ENCODE assay signal across 23 cellular contexts in the genomic region with DNA sequence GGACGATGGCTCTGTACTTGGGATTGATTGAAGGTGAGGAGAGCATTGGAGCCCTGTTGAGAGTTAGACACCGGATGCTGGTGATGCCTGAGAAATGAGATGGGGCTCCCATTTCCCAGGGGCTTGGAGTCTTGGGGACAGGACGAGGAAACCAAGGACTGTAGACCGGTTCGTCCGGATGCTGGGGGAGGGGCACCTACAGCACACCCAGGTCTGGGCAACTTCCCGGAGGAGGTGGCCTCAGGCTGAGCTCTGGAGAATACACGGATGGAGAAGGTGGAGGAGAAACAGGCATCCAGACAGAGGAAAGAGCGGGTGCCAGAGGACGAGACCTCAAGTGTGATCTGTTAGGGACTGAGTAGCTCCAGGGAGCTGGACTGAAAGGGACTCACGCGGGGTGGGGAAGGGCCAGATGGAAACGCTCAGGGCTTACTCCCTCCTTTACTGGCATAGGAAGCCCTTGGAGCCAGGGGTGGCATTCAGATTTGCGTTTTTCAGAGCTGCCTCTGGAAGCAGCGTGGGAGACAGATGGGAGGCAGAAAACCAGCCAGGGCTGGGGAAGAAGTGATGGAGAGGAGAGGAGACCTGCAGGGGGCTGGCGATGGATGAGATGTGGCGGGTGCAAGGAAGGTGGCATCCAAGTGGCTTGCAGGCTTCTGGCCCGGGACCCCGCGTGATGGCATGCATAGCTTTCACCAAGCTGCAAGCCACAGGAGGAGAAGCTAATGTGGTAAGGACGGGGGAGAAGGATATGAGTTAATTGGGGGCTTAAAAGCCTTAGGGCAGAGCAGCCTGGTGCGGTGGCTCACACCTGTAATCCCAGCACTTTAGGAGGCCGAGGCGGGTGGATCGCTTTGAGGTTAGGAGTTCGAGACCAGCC. TPM values are rescaled to one million over a fixed set of nuclear protein-coding genes. Genes with fewer than 3 reads are reported as not detected.
DNase-seq lines count a peak whose midpoint lies in the region; ATAC-seq and TF ChIP-seq lines count a peak whose summit lies in the region.
"Had no signal": no experiment of that assay in that cellular context is flagged by ENCODE, and none has a peak within 500 bp of the region (broad histone marks: within the 10 kb centered on the region; RNA-seq: fewer than 3 reads in every experiment).

No MANE protein-coding gene starts in this region.

- no peak for TF ChIP-seq CTCF in glutamatergic neuron (IDR thresholded peaks at IDR 0.05; ENCODE audit: partially characterized antibody, unreplicated experiment)
- no peak for TF ChIP-seq CTCF in sigmoid colon (IDR thresholded peaks at IDR 0.05)
- no peak for TF ChIP-seq CTCF in psoas muscle (IDR thresholded peaks at IDR 0.05)

- peak overlapping the region; percentile 52 for H3K4me3 Mint-ChIP-seq in glutamatergic neuron (ENCODE audit: unreplicated experiment)
- H3K4me3 Mint-ChIP-seq: activated CD8-positive, alpha-beta T cell treated with anti-CD3 and anti-CD28 coated beads for 36 hours had no signal

- peaks cover 0 to 40% (median 20%) of the 10 kb centered on the region in 4 donors for H3K4me1 ChIP-seq in sigmoid colon
- peaks cover 20% of the 10 kb centered on the region for H3K4me1 ChIP-seq in psoas muscle

- 93 to 94% methylated on average over 26 of the region's 26 CpGs for WGBS in sigmoid colon, 2 donors
- 70 to 77% (median 74%) methylated on average over 26 of the region's 26 CpGs for whole genome bisulfite sequencing in psoas muscle, 3 donors

- peaks cover 12% of the 10 kb centered on the region for H3K27me3 Mint-ChIP-seq in glutamatergic neuron (ENCODE audit: unreplicated experiment)

- H3K27me3 ChIP-seq in sigmoid colon: no peaks in the 10 kb centered on the region
- H3K27me3 ChIP-seq in psoas muscle (ENCODE audit: insufficient read depth in 3 of 3, low read length in 2 of 3): peaks cover 0 to 22% (median 0%) of the 10 kb centered on the region in 3 donors
- H3K27me3 ChIP-seq: upper lobe of left lung had no signal

- H3K27ac ChIP-seq in sigmoid colon (no peak overlapping the region), psoas muscle (no peak overlapping the region)
- H3K27ac ChIP-seq: lower lobe of right lung, upper lobe of left lung had no signal

- H3K36me3 ChIP-seq in sigmoid colon: no peaks in the 10 kb centered on the region
- no peaks in the 10 kb centered on the region for H3K36me3 ChIP-seq in psoas muscle (ENCODE audit: insufficient read depth in 1 of 2, low read depth in 1 of 2)
- H3K36me3 ChIP-seq: lower lobe of right lung, upper lobe of left lung had no signal

- no peaks in the 10 kb centered on the region for H3K9me3 ChIP-seq in sigmoid colon
- no peaks in the 10 kb centered on the region for H3K9me3 ChIP-seq in psoas muscle
- H3K9me3 ChIP-seq: lower lobe of right lung, upper lobe of left lung had no signal

- no peak overlapping the region for H3K27ac Mint-ChIP-seq in glutamatergic neuron (ENCODE audit: unreplicated experiment)
- H3K27ac Mint-ChIP-seq: activated CD8-positive, alpha-beta T cell treated with anti-CD3 and anti-CD28 coated beads for 36 hours had no signal

- no peak overlapping the region for H3K4me3 ChIP-seq in sigmoid colon
- no peak overlapping the region for H3K4me3 ChIP-seq in psoas muscle
- H3K4me3 ChIP-seq: dorsolateral prefrontal cortex, GM12878, lower lobe of right lung, smooth muscle cell, upper lobe of left lung had no signal

- peaks cover 11% of the 10 kb centered on the region for H3K4me1 Mint-ChIP-seq in glutamatergic neuron (ENCODE audit: low read depth, unreplicated experiment)

- DNase-seq in GM03348 (ENCODE audit: low spot score) (peak; percentile 15), NCI-H524 (lab: John Stamatoyannopoulos, UW) (peak; percentile 89 to 95), glutamatergic neuron (no peak), sigmoid colon (peak; percentile 20), psoas muscle (no peak), SIG-M5 treated with dmso at 0.1 percent for 504 hours (lab: John Stamatoyannopoulos, UW; ENCODE audit: unreplicated experiment) (no peak), NCI-H2171 (lab: John Stamatoyannopoulos, UW) (no peak)
- DNase-seq: activated CD4-positive, alpha-beta T cell treated with anti-CD3 and anti-CD28 coated beads for 1 hour; activated CD8-positive, alpha-beta T cell treated with anti-CD3 and anti-CD28 coated beads for 36 hours; activated gamma-delta T cell treated with Interleukin-2 at 50 U/mL for 16 hours; C1 segment of cervical spinal cord; cerebellar nuclear complex; lower lobe of right lung; MV-4-11; NCI-H510A treated with DMSO at 0.1 percent for 48 hours; stimulated activated CD4-positive, alpha-beta T cell treated with anti-CD3 and anti-CD28 coated beads, Interleukin-2, amount 100 ng/mL, for 24 hours; upper lobe of left lung had no signal

- H3K9me3 Mint-ChIP-seq in glutamatergic neuron (ENCODE audit: unreplicated experiment): peaks cover 5% of the 10 kb centered on the region
- H3K9me3 Mint-ChIP-seq: activated CD8-positive, alpha-beta T cell treated with anti-CD3 and anti-CD28 coated beads for 36 hours had no signal

- no peaks in the 10 kb centered on the region for H3K36me3 Mint-ChIP-seq in glutamatergic neuron (ENCODE audit: unreplicated experiment)

- TF ChIP-seq POLR2A in sigmoid colon (IDR thresholded peaks at IDR 0.05): no peak

- ATAC-seq in psoas muscle: no peak
- ATAC-seq: activated CD8-positive, alpha-beta T cell treated with anti-CD3 and anti-CD28 coated beads for 36 hours; GM12878; HCT116; lower lobe of right lung; Right ventricle myocardium inferior had no signal

- intact Hi-C loops in sigmoid colon (cut with DNase I): no loop called here
- intact Hi-C loops in psoas muscle (cut with DNase I): no loop called here

- no peak for TF ChIP-seq EP300 in sigmoid colon (IDR thresholded peaks at IDR 0.05)

RNA-seq across cellular contexts. Expression of gene C1QTNF1, which starts 8.3 kb away (rescaled TPM):
- 0.15 TPM for total RNA-seq in glutamatergic neuron (ENCODE audit: unreplicated experiment)
- total RNA-seq in sigmoid colon: 10 to 100 TPM; 14.8 to 31.4 (median 26.2) TPM
- polyA plus RNA-seq in sigmoid colon: 10 to 100 TPM in 1 of 3 donors, 1 to 10 TPM in 2; 1.4 to 34.6 (median 4.8) TPM
- total RNA-seq in psoas muscle: 10 to 100 TPM; 10.5 to 22.8 (median 16.9) TPM
- polyA plus RNA-seq in psoas muscle: 10 to 100 TPM; 12.2 to 22.6 (median 16.4) TPM
- total RNA-seq: T-helper 2 cell treated with Interferon-gamma antibody and Interleukin-4, amounts not matched to agents 100 ng/mL and 5 ng/mL, for 36 hours had no signal

RNA-seq across cellular contexts. Expression of gene CANT1, which starts 22.7 kb away (rescaled TPM):
- total RNA-seq in glutamatergic neuron (ENCODE audit: unreplicated experiment) (33.3 TPM), sigmoid colon (10 to 100 TPM; 11.1 to 19.1 (median 13.4) TPM), psoas muscle (10 to 100 TPM; 19.1 to 27.7 (median 21.0) TPM)
- polyA plus RNA-seq in sigmoid colon (100 to 1,000 TPM in 1 of 3 donors, 10 to 100 TPM in 2; 51.1 to 132 (median 60.3) TPM), psoas muscle (10 to 100 TPM; 10.2 to 34.3 (median 29.5) TPM)

RNA-seq across cellular contexts. Expression of gene ENGASE, which starts 42.4 kb away (rescaled TPM):
- total RNA-seq in glutamatergic neuron (ENCODE audit: unreplicated experiment): 51.5 TPM
- 10 to 100 TPM; 14.3 to 26.3 (median 14.4) TPM for total RNA-seq in sigmoid colon
- 10 to 100 TPM in 2 of 3 donors, 1 to 10 TPM in 1; 7.2 to 55.9 (median 10.6) TPM for polyA plus RNA-seq in sigmoid colon
- 10 to 100 TPM; 26.7 to 80.8 (median 50.8) TPM for total RNA-seq in psoas muscle
- 10 to 100 TPM in 2 of 3 donors, 1 to 10 TPM in 1; 7.5 to 24.1 (median 12.4) TPM for polyA plus RNA-seq in psoas muscle

RNA-seq across cellular contexts. Expression of gene LGALS3BP, which starts 52.5 kb away (rescaled TPM):
- total RNA-seq in glutamatergic neuron (ENCODE audit: unreplicated experiment) (30.3 TPM), sigmoid colon (100 to 1,000 TPM; 134 to 277 (median 186) TPM), psoas muscle (10 to 100 TPM; 12.9 to 35.5 (median 22.0) TPM)
- polyA plus RNA-seq in sigmoid colon (100 to 1,000 TPM in 2 of 3 donors, 10 to 100 TPM in 1; 92.5 to 415 (median 138) TPM), psoas muscle (10 to 100 TPM in 1 of 3 donors, 1 to 10 TPM in 2; 8.9 to 14.9 (median 8.9) TPM)

Comparison
In these comparisons a context has a peak if more than half of its experiments do, and no peak if none do; other contexts are left out.
1. DNase-seq: peak in GM03348 (single experiment), NCI-H524 (2 of 2) and sigmoid colon (single experiment); none in glutamatergic neuron (single experiment), psoas muscle (0 of 2), SIG-M5 treated with dmso at 0.1 percent for 504 hours (single experiment) and NCI-H2171 (single experiment).
2. RNA of gene C1QTNF1, which starts 8.3 kb away (total RNA-seq): 14.8 to 31.4 TPM in sigmoid colon and 10.5 to 22.8 TPM in psoas muscle; 0.15 TPM in glutamatergic neuron (single experiment); every median in the first group is over 10 times any median in the second.